Comparison of ENCODE assay signal across 7 cellular contexts in genomic region chr20:44908987-44909871, GRCh38. TPM values are rescaled to one million over a fixed set of nuclear protein-coding genes. Genes with fewer than 3 reads are reported as not detected.
DNase-seq lines count a peak whose midpoint lies in the region; ATAC-seq and TF ChIP-seq lines count a peak whose summit lies in the region.

No MANE protein-coding gene starts in this region.

- H3K9ac ChIP-seq in HCT116 (ENCODE audit: low read length) (peak overlapping the region; percentile 77), smooth muscle cell (ENCODE audit: low read depth) (no peak overlapping the region)

- peak overlapping the region; percentile 61 for H3K27ac ChIP-seq in HCT116 (ENCODE audit: low read depth, low read length)
- H3K27ac ChIP-seq in smooth muscle cell (ENCODE audit: low read depth) = no peak overlapping the region

- H3K4me1 Mint-ChIP-seq in T-cell = peaks cover 19 to 25% (median 25%) of the 10 kb centered on the region in 3 donors

- POLR2A ChIA-PET in HCT116 (lab: Charles Lee) (interaction anchor here (0.6 to 1.5 kb wide), 9 partner anchors 9 to 820 kb away, joined by 3 to 6 read pairs (median 4); partner anchors contain the start of gene YWHAB), T-cell (lab: Charles Lee) (interaction anchor here (0.6 to 1.0 kb wide), 6 partner anchors 11 to 226 kb away, joined by 3 to 13 read pairs (median 4); no protein-coding TSS in a partner anchor)

- ATAC-seq in HCT116 (no peak; the same call in 1 of the 2 replicates), T-cell (replicated peaks in 1 of 4) (no peak), HG02588 (IDR thresholded peaks at IDR 0.05; ENCODE audit: unreplicated experiment) (no peak)

- H3K4me1 ChIP-seq in HCT116 (ENCODE audit: control insufficient read depth in 1 of 2, insufficient read depth in 2 of 2, low read length in 2 of 2) (peaks cover 12 to 17% of the 10 kb centered on the region in 2 experiments; a peak in 3 of 4 replicates), smooth muscle cell (ENCODE audit: low read depth) (peaks cover 9% of the 10 kb centered on the region)

- 35% methylated on average over 14 of the region's 14 CpGs for WGBS in smooth muscle cell (ENCODE audit: low lambda C conversion rate)

- no peak for TF ChIP-seq POLR2A in HCT116 (IDR thresholded peaks at IDR 0.05; ENCODE audit: borderline replicate concordance, extremely low read depth, insufficient read depth, insufficient read length)

- no peaks in the 10 kb centered on the region for H3K9me3 Mint-ChIP-seq in T-cell

- RAD21 ChIA-PET in HCT116 (lab: Charles Lee; ENCODE audit: low non-redundant PET in 1 of 2, low total read pairs in 2 of 2, uncharacterized antibody in 2 of 2, unreplicated experiment in 2 of 2) = no interaction called here

- peaks cover 34% of the 10 kb centered on the region for H3F3A ChIP-seq in smooth muscle cell (ENCODE audit: low read depth)

- intact Hi-C loops in HCT116 (cut with micrococcal nuclease) = no loop called here

- BruUV-seq in HCT116 (replicated peaks; lab: Mats Ljungman, UMichigan) = no TSS peak

- TF ChIP-seq RAD21 in HCT116 (IDR thresholded peaks at IDR 0.05; ENCODE audit: low read depth) = no peak

- H3K36me3 ChIP-seq in HCT116 (ENCODE audit: control insufficient read depth in 1 of 2, insufficient read depth in 2 of 2, low read length in 2 of 2) = peaks cover 49% of the 10 kb centered on the region in 2 experiments
- H3K36me3 ChIP-seq in smooth muscle cell (ENCODE audit: low read depth) = peaks cover 30% of the 10 kb centered on the region

- H2AFZ ChIP-seq in HCT116 (ENCODE audit: low read depth, low read length, poor library complexity, severe bottlenecking) (no peak overlapping the region), smooth muscle cell (ENCODE audit: low read depth) (no peak overlapping the region)

- CTCF ChIA-PET in HCT116 (lab: Charles Lee) (interaction anchor here (0.6 to 1.5 kb wide), 4 partner anchors 13 to 162 kb away, joined by 3 to 5 read pairs (median 3); no protein-coding TSS in a partner anchor), T-cell (lab: Charles Lee) (interaction anchor here (0.6 to 1.7 kb wide), 9 partner anchors 16 to 972 kb away, joined by 3 to 10 read pairs (median 4); partner anchors contain the start of genes TOMM34 (in 1 of the 2) and YWHAB (in 1 of the 2))

- H3K27me3 ChIP-seq in HCT116 (ENCODE audit: insufficient read depth, low read length) = no peaks in the 10 kb centered on the region
- H3K27me3 ChIP-seq in smooth muscle cell (ENCODE audit: low read depth) = no peaks in the 10 kb centered on the region

- H4K20me1 ChIP-seq in HCT116 (ENCODE audit: insufficient read depth) = no peaks in the 10 kb centered on the region
- peaks cover 10% of the 10 kb centered on the region for H4K20me1 ChIP-seq in smooth muscle cell (ENCODE audit: low read depth)

- peak overlapping the region; percentile 77 to 87 (median 82) for H3K4me3 Mint-ChIP-seq in T-cell

- H3K4me3 ChIP-seq in HCT116 (replicated peaks in 1 of 2; ENCODE audit: low read depth in 1 of 2, low read length in 2 of 2) (peak overlapping the region; percentile 67 to 97), smooth muscle cell (peak overlapping the region; percentile 65)

- H3K27ac Mint-ChIP-seq in T-cell = peak overlapping the region; percentile 46 to 68

- H3K9me2 ChIP-seq in HCT116 (ENCODE audit: insufficient read depth) = no peaks in the 10 kb centered on the region

- TF ChIP-seq CTCF in HCT116 (IDR thresholded peaks at IDR 0.05 in 2 of 3, conservative IDR thresholded peaks at IDR 0.05 in 1 of 3; ENCODE audit: borderline replicate concordance in 1 of 3, insufficient read depth in 1 of 3, low read depth in 2 of 3, low read length in 2 of 3) = no peak
- no peak for TF ChIP-seq CTCF in smooth muscle cell (IDR thresholded peaks at IDR 0.05; ENCODE audit: borderline replicate concordance, insufficient read depth, poor library complexity, severe bottlenecking)

- peaks cover 33% of the 10 kb centered on the region for H3K36me3 Mint-ChIP-seq in T-cell

- H3K27me3 Mint-ChIP-seq in T-cell = no peaks in the 10 kb centered on the region

- H3K9me3 ChIP-seq in HCT116 (ENCODE audit: control insufficient read depth in 1 of 2, insufficient read depth in 1 of 2, low read depth in 1 of 2, low read length in 2 of 2) (no peaks in the 10 kb centered on the region), smooth muscle cell (replicated peaks; ENCODE audit: low read depth) (no peaks in the 10 kb centered on the region)

- H3K4me2 ChIP-seq in HCT116 (ENCODE audit: low read length) (peak overlapping the region; percentile 93), smooth muscle cell (peak overlapping the region; percentile 90)

- peaks cover 19% of the 10 kb centered on the region for H3K79me2 ChIP-seq in HCT116 (ENCODE audit: insufficient read depth, low read length)
- peaks cover 6% of the 10 kb centered on the region for H3K79me2 ChIP-seq in smooth muscle cell (ENCODE audit: low read depth)

- DNase-seq in HCT116 (ENCODE audit: low read depth, low spot score) (no peak), T-cell (no peak), foreskin melanocyte (peak; percentile 34), smooth muscle cell (lab: John Stamatoyannopoulos, UW; ENCODE audit: unreplicated experiment) (no peak), NCI-H1436 treated with DMSO at 0.1 percent for 48 hours (lab: John Stamatoyannopoulos, UW) (no peak), GDM1 (lab: John Stamatoyannopoulos, UW) (no peak)

TF ChIP-seq in HCT116, 20 proteins besides CTCF, POLR2A, EP300 and RAD21:
- TF ChIP-seq ZNF274 (IDR thresholded peaks at IDR 0.05; ENCODE audit: low read depth, low read length) = no peak
- TF ChIP-seq JUND (IDR thresholded peaks at IDR 0.05) = no peak
- no peak for TF ChIP-seq CBX3 (IDR thresholded peaks at IDR 0.05; ENCODE audit: low read depth)
- TF ChIP-seq FOSL1 (IDR thresholded peaks at IDR 0.05; ENCODE audit: low read depth) = no peak
- no peak for TF ChIP-seq MAX (IDR thresholded peaks at IDR 0.05)
- TF ChIP-seq ELF1 (IDR thresholded peaks at IDR 0.05; ENCODE audit: borderline replicate concordance, low read depth) = no peak
- no peak for TF ChIP-seq TCF7L2 (IDR thresholded peaks at IDR 0.05; ENCODE audit: borderline replicate concordance, extremely low read depth, insufficient read depth, insufficient read length)
- no peak for TF ChIP-seq SIN3A (IDR thresholded peaks at IDR 0.05; ENCODE audit: low read depth)
- no peak for TF ChIP-seq EZH2 (IDR thresholded peaks at IDR 0.05)
- TF ChIP-seq POLR2AphosphoS5 (IDR thresholded peaks at IDR 0.05; ENCODE audit: low read depth, low read length) = no peak
- no peak for TF ChIP-seq EGR1 (IDR thresholded peaks at IDR 0.05; ENCODE audit: low read depth)
- no peak for TF ChIP-seq ZFX (IDR thresholded peaks at IDR 0.05)
- TF ChIP-seq YY1 (IDR thresholded peaks at IDR 0.05; ENCODE audit: extremely low read depth, insufficient replicate concordance, low read depth, low read length) = no peak
- no peak for TF ChIP-seq CEBPB (IDR thresholded peaks at IDR 0.05; ENCODE audit: low read depth)

RNA-seq across cellular contexts. Expression of gene PABPC1L, which starts 0.6 kb away (rescaled TPM):
- total RNA-seq in HCT116 (2021; ENCODE audit: unreplicated experiment) = 127 TPM
- 140 and 170 TPM in 2 replicates for polyA plus RNA-seq in HCT116 (2012)
- 10 to 100 TPM; 45.6 to 66.2 (median 58.2) TPM for total RNA-seq in T-cell
- 12.0 and 12.3 TPM in 2 replicates for total RNA-seq in smooth muscle cell
- polyA plus RNA-seq in smooth muscle cell = 8.8 and 8.9 TPM in 2 replicates

RNA-seq across cellular contexts. Expression of gene YWHAB, which starts 23.7 kb away (rescaled TPM):
- total RNA-seq in HCT116 (2021; ENCODE audit: unreplicated experiment) (200 TPM), T-cell (100 to 1,000 TPM; 198 to 233 (median 205) TPM), smooth muscle cell (99.6 and 99.8 TPM in 2 replicates)
- polyA plus RNA-seq in HCT116 (2012) = 67.0 and 89.6 TPM in 2 replicates
- 226 and 246 TPM in 2 replicates for polyA plus RNA-seq in smooth muscle cell

RNA-seq across cellular contexts. Expression of gene TOMM34, which starts 51.0 kb away (rescaled TPM):
- total RNA-seq in HCT116 (2021; ENCODE audit: unreplicated experiment) (51.7 TPM), T-cell (10 to 100 TPM in 3 of 5 donors, 1 to 10 TPM in 2; 7.8 to 12.8 (median 11.4) TPM), smooth muscle cell (24.4 and 34.9 TPM in 2 replicates)
- 35.9 and 47.4 TPM in 2 replicates for polyA plus RNA-seq in HCT116 (2012)
- polyA plus RNA-seq in smooth muscle cell = 27.2 and 50.0 TPM in 2 replicates

RNA-seq across cellular contexts. Expression of gene STK4, which starts 57.1 kb away (rescaled TPM):
- total RNA-seq in HCT116 (2021; ENCODE audit: unreplicated experiment) (45.4 TPM), T-cell (100 to 1,000 TPM; 244 to 315 (median 271) TPM), smooth muscle cell (24.2 and 33.5 TPM in 2 replicates)
- 10.2 and 11.5 TPM in 2 replicates for polyA plus RNA-seq in HCT116 (2012)
- polyA plus RNA-seq in smooth muscle cell = 16.8 and 24.8 TPM in 2 replicates
